Comparison of ENCODE assay signal across 8 cellular contexts in genomic region chr3:46693038-46693896, GRCh38. TPM values are rescaled to one million over a fixed set of nuclear protein-coding genes. Genes with fewer than 3 reads are reported as not detected.
DNase-seq lines count a peak whose midpoint lies in the region; ATAC-seq and TF ChIP-seq lines count a peak whose summit lies in the region.

Gene ALS2CL (minus strand): TSS chr3:46693679. CDS start chr3:46689440, 4,239 bp downstream.

- H3K27me3 Mint-ChIP-seq in naive thymus-derived CD8-positive, alpha-beta T cell = peaks cover 0 to 3% (median 0%) of the 10 kb centered on the region in 5 donors
- no peaks in the 10 kb centered on the region for H3K27me3 Mint-ChIP-seq in stimulated activated naive CD8-positive, alpha-beta T cell treated with anti-CD3 and anti-CD28 coated beads, Interleukin-15, Interleukin-2, amounts not matched to agents 100 ng/mL and 50 ng/mL, for 24 hours

- H3K36me3 Mint-ChIP-seq in naive thymus-derived CD8-positive, alpha-beta T cell = no peaks in the 10 kb centered on the region
- no peaks in the 10 kb centered on the region for H3K36me3 Mint-ChIP-seq in stimulated activated naive CD8-positive, alpha-beta T cell treated with anti-CD3 and anti-CD28 coated beads, Interleukin-15, Interleukin-2, amounts not matched to agents 100 ng/mL and 50 ng/mL, for 24 hours (ENCODE audit: low read depth)

- no peak for TF ChIP-seq CTCF in MM.1S (IDR thresholded peaks at IDR 0.05; ENCODE audit: low read length)
- no peak for TF ChIP-seq CTCF in epithelial cell of proximal tubule (conservative IDR thresholded peaks at IDR 0.05; ENCODE audit: low read depth, low read length)

- POLR2A ChIA-PET in naive thymus-derived CD8-positive, alpha-beta T cell (lab: Charles Lee) = interaction anchor here (1.1 to 1.2 kb wide), 2 partner anchors 63 to 155 kb away, joined by 3 to 4 read pairs; no protein-coding TSS in a partner anchor

- H3K27ac ChIP-seq in MM.1S (ENCODE audit: low read length) = no peak within 1 kb of the TSS

- H3K27ac Mint-ChIP-seq in naive thymus-derived CD8-positive, alpha-beta T cell = peak within 1 kb of the TSS in 9 of 10 donors; percentile 29 to 93 (median 83)
- H3K27ac Mint-ChIP-seq in stimulated activated naive CD8-positive, alpha-beta T cell treated with anti-CD3 and anti-CD28 coated beads, Interleukin-15, Interleukin-2, amounts not matched to agents 100 ng/mL and 50 ng/mL, for 24 hours = no peak within 1 kb of the TSS

- peaks cover 12% of the 10 kb centered on the region for H3K4me1 ChIP-seq in MM.1S (ENCODE audit: low read length)

- H2AFZ ChIP-seq in MM.1S (ENCODE audit: low read length) = peak within 1 kb of the TSS; percentile 96

- peaks cover 27 to 59% (median 53%) of the 10 kb centered on the region in 4 donors for H3K4me1 Mint-ChIP-seq in naive thymus-derived CD8-positive, alpha-beta T cell
- H3K4me1 Mint-ChIP-seq in stimulated activated naive CD8-positive, alpha-beta T cell treated with anti-CD3 and anti-CD28 coated beads, Interleukin-15, Interleukin-2, amounts not matched to agents 100 ng/mL and 50 ng/mL, for 24 hours (ENCODE audit: low read depth) = peaks cover 23% of the 10 kb centered on the region

- H3K9me2 ChIP-seq in MM.1S (replicated peaks; ENCODE audit: insufficient read depth, low read length) = no peaks in the 10 kb centered on the region

- DNase-seq in D341Med (ENCODE audit: low spot score) = peak; percentile 53
- peak; percentile 59 for DNase-seq in MM.1S
- peak; percentile 52 for DNase-seq in activated T-cell treated with anti-CD3 and anti-CD28 coated beads for 4 hours
- no peak for DNase-seq in epithelial cell of proximal tubule (ENCODE audit: low read depth)
- peak; percentile 50 to 83 (median 72) for DNase-seq in naive thymus-derived CD8-positive, alpha-beta T cell
- DNase-seq in medulla oblongata (ENCODE audit: extremely low spot score) = no peak

- H4K20me1 ChIP-seq in MM.1S (ENCODE audit: insufficient read depth, low read length) = no peaks in the 10 kb centered on the region

- H3K9me3 ChIP-seq in MM.1S (replicated peaks; ENCODE audit: insufficient read depth, low read length) = no peaks in the 10 kb centered on the region

- no peaks in the 10 kb centered on the region for H3K9me3 Mint-ChIP-seq in naive thymus-derived CD8-positive, alpha-beta T cell
- H3K9me3 Mint-ChIP-seq in stimulated activated naive CD8-positive, alpha-beta T cell treated with anti-CD3 and anti-CD28 coated beads, Interleukin-15, Interleukin-2, amounts not matched to agents 100 ng/mL and 50 ng/mL, for 24 hours = no peaks in the 10 kb centered on the region

- H3K79me2 ChIP-seq in MM.1S (ENCODE audit: low read length) = no peaks in the 10 kb centered on the region

- peak within 1 kb of the TSS; percentile 98 for H3K4me2 ChIP-seq in MM.1S (ENCODE audit: low read depth, low read length)

- H3K4me3 Mint-ChIP-seq in naive thymus-derived CD8-positive, alpha-beta T cell = peak within 1 kb of the TSS; percentile 72 to 90 (median 86)
- H3K4me3 Mint-ChIP-seq in stimulated activated naive CD8-positive, alpha-beta T cell treated with anti-CD3 and anti-CD28 coated beads, Interleukin-15, Interleukin-2, amounts not matched to agents 100 ng/mL and 50 ng/mL, for 24 hours = peak within 1 kb of the TSS; percentile 73

- H3K36me3 ChIP-seq in MM.1S (replicated peaks; ENCODE audit: insufficient read depth, low read length) = no peaks in the 10 kb centered on the region

- peak within 1 kb of the TSS; percentile 25; the same call in 1 of the 2 replicates for H3K9ac ChIP-seq in MM.1S (ENCODE audit: low read length)

- peaks cover 10% of the 10 kb centered on the region for H3K27me3 ChIP-seq in MM.1S (replicated peaks; ENCODE audit: insufficient read depth, low read length)

- ATAC-seq in naive thymus-derived CD8-positive, alpha-beta T cell = peak; percentile 78 to 85
- ATAC-seq in GM21723 (IDR thresholded peaks at IDR 0.05; ENCODE audit: unreplicated experiment) = no peak

- H3F3A ChIP-seq in MM.1S (ENCODE audit: insufficient read depth, low read length) = no peaks in the 10 kb centered on the region

- H3K4me3 ChIP-seq in MM.1S (ENCODE audit: low read length) (peak within 1 kb of the TSS; percentile 65), epithelial cell of proximal tubule (ENCODE audit: low read depth, low read length) (peak within 1 kb of the TSS; percentile 72)

RNA-seq across cellular contexts. Expression of gene ALS2CL, which starts in this region (rescaled TPM):
- 9.0 and 17.8 TPM in 2 replicates for total RNA-seq in epithelial cell of proximal tubule
- total RNA-seq in naive thymus-derived CD8-positive, alpha-beta T cell = 10 to 100 TPM in 1 of 2 experiments, 1 to 10 TPM in 1; 9.1 to 10.2 TPM
- 1 to 10 TPM in 1 of 3 donors, under 1 TPM in 2; 0.48 to 1.2 (median 0.85) TPM for polyA plus RNA-seq in naive thymus-derived CD8-positive, alpha-beta T cell

Comparison
In these comparisons a context has a peak if more than half of its experiments do, and no peak if none do; other contexts are left out.
1. DNase-seq: peak in D341Med (single experiment), MM.1S (single experiment), activated T-cell treated with anti-CD3 and anti-CD28 coated beads for 4 hours (single experiment) and naive thymus-derived CD8-positive, alpha-beta T cell (10 of 10); none in epithelial cell of proximal tubule (single experiment) and medulla oblongata (single experiment).